ENCODE assay signal across 16 cellular contexts in genomic region chr5:14410068-14410941, GRCh38.
DNase-seq lines count a peak whose midpoint lies in the region; ATAC-seq and TF ChIP-seq lines count a peak whose summit lies in the region.
"Had no signal": no experiment of that assay in that cellular context is flagged by ENCODE, and none has a peak within 500 bp of the region (broad histone marks: within the 10 kb centered on the region; RNA-seq: fewer than 3 reads in every experiment).

No MANE protein-coding gene starts in this region.

- H3K4me1 ChIP-seq in GM23248 (ENCODE audit: insufficient read depth): peaks cover 60% of the 10 kb centered on the region
- H3K4me1 ChIP-seq in spleen: peaks cover 0 to 70% (median 20%) of the 10 kb centered on the region in 6 donors

- H3K27me3 Mint-ChIP-seq in T-cell: no peaks in the 10 kb centered on the region

- ATAC-seq in HG03521 (IDR thresholded peaks at IDR 0.05; ENCODE audit: unreplicated experiment): no peak
- ATAC-seq in GM19455 (IDR thresholded peaks at IDR 0.05; ENCODE audit: unreplicated experiment): no peak
- ATAC-seq in T-cell (replicated peaks in 1 of 4): no peak
- ATAC-seq: CD8-positive, alpha-beta T cell had no signal

- DNase-seq in GM23248 (peak; percentile 70), brain microvascular endothelial cell (no peak), left kidney (ENCODE audit: low read depth, low spot score) (peak; percentile 47), spleen (no peak), NCI-H2081 (lab: John Stamatoyannopoulos, UW) (no peak), T-cell (no peak)
- DNase-seq: activated T-cell treated with anti-CD3 and anti-CD28 coated beads, Interleukin-2, amount 50 U/mL, for 1 hour; CD8-positive, alpha-beta T cell; Kasumi-1; NCI-H187; WERI-Rb-1 had no signal

- no peak overlapping the region for H3K4me3 Mint-ChIP-seq in T-cell
- H3K4me3 Mint-ChIP-seq: CD8-positive, alpha-beta T cell; neural crest cell had no signal

- peaks cover 94% of the 10 kb centered on the region for H3F3A ChIP-seq in GM23248 (ENCODE audit: insufficient read depth)

- peak overlapping the region; percentile 43 for H3K4me2 ChIP-seq in GM23248 (ENCODE audit: unreplicated experiment)

- H3K9ac ChIP-seq in GM23248: peak overlapping the region; percentile 60

- H3K27me3 ChIP-seq in GM23248 (replicated peaks; ENCODE audit: insufficient read depth): no peaks in the 10 kb centered on the region
- no peaks in the 10 kb centered on the region for H3K27me3 ChIP-seq in brain microvascular endothelial cell (replicated peaks)
- H3K27me3 ChIP-seq in spleen (replicated peaks in 1 of 7): no peaks in the 10 kb centered on the region
- H3K27me3 ChIP-seq: cardiac muscle cell, SJSA1 had no signal

- CTCF ChIA-PET in T-cell (lab: Charles Lee): no interaction called here

- no peaks in the 10 kb centered on the region for H3K9me2 ChIP-seq in GM23248 (ENCODE audit: insufficient read depth)

- H3K36me3 Mint-ChIP-seq in T-cell: no peaks in the 10 kb centered on the region
- H3K36me3 Mint-ChIP-seq: CD8-positive, alpha-beta T cell had no signal

- H3K4me3 ChIP-seq in GM23248 (peak overlapping the region; percentile 24; the same call in 1 of the 2 replicates), brain microvascular endothelial cell (ENCODE audit: low read depth, low read length) (no peak overlapping the region), spleen (no peak overlapping the region)
- H3K4me3 ChIP-seq: cardiac muscle cell, SJSA1 had no signal

- H4K20me1 ChIP-seq in GM23248 (ENCODE audit: insufficient read depth): no peaks in the 10 kb centered on the region

- H3K79me2 ChIP-seq in GM23248 (ENCODE audit: insufficient read depth): peaks cover 71% of the 10 kb centered on the region

- H3K9me3 Mint-ChIP-seq in T-cell: no peaks in the 10 kb centered on the region
- H3K9me3 Mint-ChIP-seq: CD8-positive, alpha-beta T cell; neural crest cell had no signal

- 32 to 35% methylated on average over 25 of the region's 25 CpGs for WGBS in GM23248 (ENCODE audit: low coverage in 1 of 2, low lambda C conversion rate in 2 of 2, missing lambda C conversion rate in 2 of 2), 2 experiments
- 79 to 87% (median 85%) methylated on average over 25 of the region's 25 CpGs for WGBS in spleen, 5 donors

- in situ Hi-C loops in GM23248 (cut with MboI): no loop called here
- in situ Hi-C loops in brain microvascular endothelial cell (cut with HindIII; ENCODE audit: low pct_ligation_motif_present, low sequenced_read_pairs): no loop called here

- TF ChIP-seq POLR2A in spleen (IDR thresholded peaks at IDR 0.05): no peak

- POLR2A ChIA-PET in T-cell (lab: Charles Lee): no interaction called here

- intact Hi-C loops in spleen (cut with DNase I; ENCODE audit: low total_unique reads): no loop called here

- H3K9me3 ChIP-seq in GM23248 (ENCODE audit: low read depth) (no peaks in the 10 kb centered on the region), spleen (no peaks in the 10 kb centered on the region)
- H3K9me3 ChIP-seq: SJSA1 had no signal

- H3K27ac ChIP-seq in GM23248 (peak overlapping the region; percentile 91), brain microvascular endothelial cell (peak overlapping the region; percentile 9), spleen (peak overlapping the region in 7 of 8 donors; percentile 32 to 74 (median 57))
- H3K27ac ChIP-seq: cardiac muscle cell, SJSA1, WERI-Rb-1 had no signal

- H3K4me1 Mint-ChIP-seq in T-cell: peaks cover 32 to 33% (median 32%) of the 10 kb centered on the region in 3 donors

- peaks cover 71% of the 10 kb centered on the region for H3K36me3 ChIP-seq in GM23248 (ENCODE audit: low read depth)
- H3K36me3 ChIP-seq in brain microvascular endothelial cell (replicated peaks): peaks cover 70% of the 10 kb centered on the region
- H3K36me3 ChIP-seq in spleen: peaks cover 3 to 99% (median 31%) of the 10 kb centered on the region in 6 donors

- TF ChIP-seq CTCF in brain microvascular endothelial cell (IDR thresholded peaks at IDR 0.05; ENCODE audit: low read depth, low read length, missing control alignments): no peak
- TF ChIP-seq CTCF in spleen (IDR thresholded peaks at IDR 0.05 in 8 of 11, conservative IDR thresholded peaks at IDR 0.05 in 3 of 11): no peak

- no peak overlapping the region for H2AFZ ChIP-seq in GM23248

- H3K27ac Mint-ChIP-seq in T-cell: no peak overlapping the region
- H3K27ac Mint-ChIP-seq: CD8-positive, alpha-beta T cell had no signal

Comparison
In these comparisons a context has a peak if more than half of its experiments do, and no peak if none do; other contexts are left out.
1. DNase-seq: peak in GM23248 (single experiment) and left kidney (single experiment); none in brain microvascular endothelial cell (single experiment), spleen (single experiment), NCI-H2081 (0 of 2) and T-cell (0 of 34).
2. H3K27ac ChIP-seq: peak in every context shown above with its lines; median percentile 91 in GM23248; 57 in spleen; 9 in brain microvascular endothelial cell.